Comparison of ENCODE assay signal across 8 cellular contexts in genomic region chr7:4681922-4682620, GRCh38. TPM values are rescaled to one million over a fixed set of nuclear protein-coding genes. Genes with fewer than 3 reads are reported as not detected.
A peak's percentile ranks its signal among the peaks of the same experiment; 100 is the strongest.
DNase-seq lines count a peak whose midpoint lies in the region; ATAC-seq lines count a peak whose summit lies in the region.

FOXK1 (plus strand) TSS chr7:4682295; CDS start chr7:4682309, 14 bp downstream.

- DNase-seq in A172 (ENCODE audit: low spot score) (no peak), NCI-H226 (peak; percentile 73), dedifferentiated amniotic fluid mesenchymal stem cell (ENCODE audit: extremely low spot score) (peak; percentile 57), left lobe of liver (ENCODE audit: low spot score) (peak; percentile 71)
- DNase-seq in activated CD4-positive, alpha-beta T cell treated with anti-CD3 and anti-CD28 coated beads for 48 hours, result peak; percentile 86
- peak; percentile 72 to 82 for DNase-seq in stimulated activated CD4-positive, alpha-beta T cell treated with anti-CD3 and anti-CD28 coated beads, Interleukin-2, amount 100 ng/mL, for 48 hours

- ATAC-seq in GM18519 (IDR thresholded peaks at IDR 0.05; ENCODE audit: low FRiP score, unreplicated experiment) (peak; percentile 56), HG03039 (IDR thresholded peaks at IDR 0.05; ENCODE audit: unreplicated experiment) (peak; percentile 60), left lobe of liver (peak; percentile 92)

RNA-seq across cellular contexts. Expression of gene FOXK1, which starts in this region (rescaled TPM):
- 8.3 and 16.6 TPM in 2 replicates for total RNA-seq in A172 (2014; rRNA removed; shearing (Covaris generic))
- total RNA-seq in left lobe of liver, result 8.4 TPM
